Comparison of ENCODE assay signal across 28 cellular contexts in the genomic region with DNA sequence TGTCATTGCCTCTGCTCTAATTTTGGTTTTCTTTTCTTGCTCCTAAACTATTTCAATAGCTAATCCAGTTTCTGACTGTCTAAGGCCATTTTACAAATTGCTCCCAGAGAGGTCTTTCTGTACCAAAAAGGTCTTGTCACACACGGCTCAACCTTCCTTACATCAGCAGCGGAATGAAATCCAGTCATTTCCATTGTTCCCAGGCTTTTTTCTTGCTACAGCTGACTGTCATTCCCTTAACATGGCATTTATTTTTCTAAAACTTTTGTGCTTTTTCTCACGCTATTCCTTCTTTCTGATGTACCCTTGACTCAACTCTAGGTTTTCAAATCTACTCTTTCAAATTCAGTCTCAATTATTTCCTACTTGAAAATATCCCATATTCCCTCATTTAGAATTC.
"Had no signal": no experiment of that assay in that cellular context is flagged by ENCODE, and none has a peak within 500 bp of the region (broad histone marks: within the 10 kb centered on the region; RNA-seq: fewer than 3 reads in every experiment).

No MANE protein-coding gene starts in this region.

- H3K9ac ChIP-seq: parathyroid adenoma had no signal

- H3K4me3 ChIP-seq: breast epithelium, esophagus squamous epithelium, left lung, lower lobe of right lung, right atrium auricular region, smooth muscle cell, thyroid gland, upper lobe of right lung had no signal

- H3K36me3 ChIP-seq: breast epithelium, esophagus squamous epithelium, left lung, lower lobe of right lung, right atrium auricular region, thyroid gland, upper lobe of right lung had no signal

- H3K27me3 ChIP-seq: breast epithelium, esophagus squamous epithelium, left lung, right atrium auricular region, thyroid gland, upper lobe of right lung had no signal

- DNase-seq: activated CD4-positive, alpha-beta T cell treated with anti-CD3 and anti-CD28 coated beads for 48 hours; activated CD4-positive, alpha-beta T cell treated with anti-CD3 and anti-CD28 coated beads, Interleukin-2, amount 50 U/mL, for 48 hours; activated CD8-positive, alpha-beta memory T cell treated with anti-CD3 and anti-CD28 coated beads, Interleukin-2, amount 50 U/mL, for 4 hours; activated gamma-delta T cell; activated naive CD4-positive, alpha-beta T cell treated with anti-CD3 and anti-CD28 coated beads, Interleukin-2, amount 10 ng/mL, durations not matched to agents 7 days and 5 days; activated T-cell treated with anti-CD3 and anti-CD28 coated beads, Interleukin-2, amount 50 U/mL, for 24 hours; amniotic stem cell; central memory CD4-positive, alpha-beta T cell; esophagus squamous epithelium; foreskin melanocyte; left lung; lower lobe of right lung; mesenchymal stem cell; naive thymus-derived CD8-positive, alpha-beta T cell; occipital lobe; stimulated activated CD4-positive, alpha-beta T cell treated with anti-CD3 and anti-CD28 coated beads, Interleukin-1b, Interleukin-23, amount 100 ng/mL, for 48 hours; stimulated activated CD4-positive, alpha-beta T cell treated with anti-CD3 and anti-CD28 coated beads, Interleukin-4, amount 100 ng/mL, for 4 hours; stimulated activated CD8-positive, alpha-beta memory T cell treated with anti-CD3 and anti-CD28 coated beads, Interleukin-4, amount 100 ng/mL, for 48 hours; stimulated activated naive CD8-positive, alpha-beta T cell treated with anti-CD3 and anti-CD28 coated beads, Interleukin-15, amount 100 ng/mL, for 72 hours; substantia nigra; T-helper 1 cell; thyroid gland; upper lobe of right lung had no signal

- H3K27ac ChIP-seq: breast epithelium, esophagus squamous epithelium, left lung, lower lobe of right lung, right atrium auricular region, thyroid gland, upper lobe of right lung, VCaP had no signal

- H3K79me2 ChIP-seq: parathyroid adenoma had no signal

- H3K9me3 ChIP-seq: breast epithelium, esophagus squamous epithelium, left lung, lower lobe of right lung, right atrium auricular region, thyroid gland, upper lobe of right lung had no signal

- H3K4me2 ChIP-seq: smooth muscle cell had no signal
